8 cellular contexts compared by ENCODE assay signal in genomic region chr10:124916585-124917167, GRCh38. TPM values are rescaled to one million over a fixed set of nuclear protein-coding genes. Genes with fewer than 3 reads are reported as not detected.
DNase-seq lines count a peak whose midpoint lies in the region; ATAC-seq and TF ChIP-seq lines count a peak whose summit lies in the region.

No MANE protein-coding gene starts in this region.

- H3K4me3 ChIP-seq in DOHH2 (ENCODE audit: low read length) (peak overlapping the region; percentile 88), fibroblast of mammary gland (ENCODE audit: control insufficient read depth, low read depth, low read length) (peak overlapping the region; percentile 90)
- peak overlapping the region; percentile 78 for H3K4me3 ChIP-seq in naive thymus-derived CD4-positive, alpha-beta T cell (ENCODE audit: low read length)

- POLR2A ChIA-PET in naive thymus-derived CD4-positive, alpha-beta T cell (lab: Charles Lee), result interaction anchor here (0.7 to 2.2 kb wide), 7 partner anchors 10 to 906 kb away, joined by 3 to 7 read pairs (median 3); partner anchors contain the start of genes ABRAXAS2, BCCIP, LHPP and UROS

- H3K27me3 ChIP-seq in DOHH2 (ENCODE audit: control insufficient read depth, low read length), result peaks cover 9% of the 10 kb centered on the region; the same call in 1 of the 2 replicates
- H3K27me3 ChIP-seq in naive thymus-derived CD4-positive, alpha-beta T cell (ENCODE audit: control insufficient read depth in 2 of 2, insufficient read depth in 2 of 2, low read length in 2 of 2), result no peaks in the 10 kb centered on the region

- peak overlapping the region; percentile 95 for H3K4me3 Mint-ChIP-seq in activated T-helper 17 cell treated with anti-CD3 and anti-CD28 coated beads, Interleukin-2, amount 50 U/mL, for 72 hours
- H3K4me3 Mint-ChIP-seq in naive thymus-derived CD4-positive, alpha-beta T cell, result peak overlapping the region; percentile 79 to 96 (median 90)
- peak overlapping the region; percentile 89 for H3K4me3 Mint-ChIP-seq in stimulated activated memory B cell treated with anti-CD40 and anti-IgM and Interleukin-4, amounts not matched to agents 10 μg/mL and 1 μg/mL and 100 μg/mL, for 72 hours

- CTCF ChIA-PET in naive thymus-derived CD4-positive, alpha-beta T cell (lab: Charles Lee), result no interaction called here

- no peak for TF ChIP-seq CTCF in DOHH2 (IDR thresholded peaks at IDR 0.05; ENCODE audit: low read depth, low read length, poor library complexity, severe bottlenecking)
- TF ChIP-seq CTCF in fibroblast of mammary gland (conservative IDR thresholded peaks at IDR 0.05; ENCODE audit: control insufficient read depth, insufficient read depth, low read depth, low read length), result no peak

- no peaks in the 10 kb centered on the region for H3K27me3 Mint-ChIP-seq in activated T-helper 17 cell treated with anti-CD3 and anti-CD28 coated beads, Interleukin-2, amount 50 U/mL, for 72 hours
- H3K27me3 Mint-ChIP-seq in naive thymus-derived CD4-positive, alpha-beta T cell, result peaks cover 0 to 10% (median 0%) of the 10 kb centered on the region in 5 donors
- H3K27me3 Mint-ChIP-seq in stimulated activated memory B cell treated with anti-CD40 and anti-IgM and Interleukin-4, amounts not matched to agents 10 μg/mL and 1 μg/mL and 100 μg/mL, for 72 hours, result peaks cover 11% of the 10 kb centered on the region

- H3F3A ChIP-seq in DOHH2 (ENCODE audit: control insufficient read depth, insufficient read depth), result 0 out of 2 replicates have a peak, but pooled peaks cover 2% of the 10 kb centered on the region

- ATAC-seq in GM21825 (IDR thresholded peaks at IDR 0.05; ENCODE audit: unreplicated experiment), result peak; percentile 96
- peak; percentile 98 for ATAC-seq in activated T-helper 17 cell treated with anti-CD3 and anti-CD28 coated beads, Interleukin-2, amount 50 U/mL, for 72 hours (replicated peaks)
- ATAC-seq in naive thymus-derived CD4-positive, alpha-beta T cell, result peak; percentile 95
- ATAC-seq in stimulated activated memory B cell treated with anti-CD40 and anti-IgM and Interleukin-4, amounts not matched to agents 10 μg/mL and 1 μg/mL and 100 μg/mL, for 72 hours, result peak; percentile 99

- no peaks in the 10 kb centered on the region for H3K9me2 ChIP-seq in DOHH2 (replicated peaks; ENCODE audit: control insufficient read depth, low read length)

- peak; percentile 96 for DNase-seq in RKO (ENCODE audit: low spot score)
- peak; percentile 92 for DNase-seq in fibroblast of mammary gland (ENCODE audit: low read depth)
- peak; percentile 93 to 97 (median 96) for DNase-seq in naive thymus-derived CD4-positive, alpha-beta T cell

- peak overlapping the region; percentile 95 for H3K27ac Mint-ChIP-seq in activated T-helper 17 cell treated with anti-CD3 and anti-CD28 coated beads, Interleukin-2, amount 50 U/mL, for 72 hours
- peak overlapping the region; percentile 89 to 99 (median 94) for H3K27ac Mint-ChIP-seq in naive thymus-derived CD4-positive, alpha-beta T cell
- peak overlapping the region; percentile 93 for H3K27ac Mint-ChIP-seq in stimulated activated memory B cell treated with anti-CD40 and anti-IgM and Interleukin-4, amounts not matched to agents 10 μg/mL and 1 μg/mL and 100 μg/mL, for 72 hours

- H3K9me3 Mint-ChIP-seq in activated T-helper 17 cell treated with anti-CD3 and anti-CD28 coated beads, Interleukin-2, amount 50 U/mL, for 72 hours, result no peaks in the 10 kb centered on the region
- no peaks in the 10 kb centered on the region for H3K9me3 Mint-ChIP-seq in naive thymus-derived CD4-positive, alpha-beta T cell
- H3K9me3 Mint-ChIP-seq in stimulated activated memory B cell treated with anti-CD40 and anti-IgM and Interleukin-4, amounts not matched to agents 10 μg/mL and 1 μg/mL and 100 μg/mL, for 72 hours, result no peaks in the 10 kb centered on the region

- peak overlapping the region; percentile 82 for H3K4me2 ChIP-seq in DOHH2 (ENCODE audit: low read length)

- peaks cover 18% of the 10 kb centered on the region for H4K20me1 ChIP-seq in DOHH2 (ENCODE audit: control insufficient read depth, insufficient read depth, low read depth, low read length)

- peaks cover 56% of the 10 kb centered on the region for H3K79me2 ChIP-seq in DOHH2 (ENCODE audit: control insufficient read depth, low read length)

- intact Hi-C loops in naive thymus-derived CD4-positive, alpha-beta T cell (cut with micrococcal nuclease), result loop anchor here (1.0 to 5.0 kb wide), 19 partner anchors 51 to 1964 kb away; partner anchors contain the start of genes ABRAXAS2 (in 2 of the 2), BCCIP (in 2 of the 2), EDRF1 (in 2 of the 2) and LHPP (in 2 of the 2)

- H3K36me3 ChIP-seq in DOHH2 (ENCODE audit: control insufficient read depth, low read length) (peaks cover 2% of the 10 kb centered on the region; the same call in 1 of the 2 replicates), KOPT-K1 (ENCODE audit: insufficient read depth, low read length) (no peaks in the 10 kb centered on the region)
- H3K36me3 ChIP-seq in naive thymus-derived CD4-positive, alpha-beta T cell (ENCODE audit: control insufficient read depth in 2 of 3, insufficient read depth in 3 of 3, low read length in 3 of 3), result peaks cover 0 to 7% (median 0%) of the 10 kb centered on the region in 3 experiments

- peaks cover 22% of the 10 kb centered on the region for H3K4me1 ChIP-seq in DOHH2 (ENCODE audit: control insufficient read depth, low read length)
- peaks cover 15 to 17% of the 10 kb centered on the region in 2 donors for H3K4me1 ChIP-seq in naive thymus-derived CD4-positive, alpha-beta T cell (ENCODE audit: control insufficient read depth in 2 of 2, insufficient read depth in 2 of 2, low read length in 2 of 2)

- no peaks in the 10 kb centered on the region for H3K36me3 Mint-ChIP-seq in activated T-helper 17 cell treated with anti-CD3 and anti-CD28 coated beads, Interleukin-2, amount 50 U/mL, for 72 hours (ENCODE audit: low read depth)
- H3K36me3 Mint-ChIP-seq in naive thymus-derived CD4-positive, alpha-beta T cell, result peaks cover 0 to 10% (median 0%) of the 10 kb centered on the region in 5 donors
- H3K36me3 Mint-ChIP-seq in stimulated activated memory B cell treated with anti-CD40 and anti-IgM and Interleukin-4, amounts not matched to agents 10 μg/mL and 1 μg/mL and 100 μg/mL, for 72 hours, result peaks cover 7% of the 10 kb centered on the region

- H3K4me1 Mint-ChIP-seq in activated T-helper 17 cell treated with anti-CD3 and anti-CD28 coated beads, Interleukin-2, amount 50 U/mL, for 72 hours, result peaks cover 21% of the 10 kb centered on the region
- peaks cover 31 to 51% (median 45%) of the 10 kb centered on the region in 7 donors for H3K4me1 Mint-ChIP-seq in naive thymus-derived CD4-positive, alpha-beta T cell
- peaks cover 49% of the 10 kb centered on the region for H3K4me1 Mint-ChIP-seq in stimulated activated memory B cell treated with anti-CD40 and anti-IgM and Interleukin-4, amounts not matched to agents 10 μg/mL and 1 μg/mL and 100 μg/mL, for 72 hours

- peak overlapping the region; percentile 47 for H3K27ac ChIP-seq in DOHH2 (ENCODE audit: low read depth, low read length)
- peak overlapping the region; percentile 75 for H3K27ac ChIP-seq in KOPT-K1 (ENCODE audit: low read depth, low read length, poor library complexity, severe bottlenecking)
- peak overlapping the region; percentile 98 for H3K27ac ChIP-seq in naive thymus-derived CD4-positive, alpha-beta T cell (ENCODE audit: low read depth, low read length)

- H3K9me3 ChIP-seq in DOHH2 (ENCODE audit: control insufficient read depth, insufficient read depth, low read length), result no peaks in the 10 kb centered on the region
- H3K9me3 ChIP-seq in KOPT-K1 (ENCODE audit: insufficient read depth, low read length, poor library complexity, severe bottlenecking), result no peaks in the 10 kb centered on the region
- H3K9me3 ChIP-seq in naive thymus-derived CD4-positive, alpha-beta T cell (ENCODE audit: control insufficient read depth in 2 of 3, low read length in 3 of 3), result no peaks in the 10 kb centered on the region

RNA-seq across cellular contexts. Expression of gene ZRANB1, which starts 25.2 kb away (rescaled TPM):
- total RNA-seq in activated T-helper 17 cell treated with anti-CD3 and anti-CD28 coated beads, Interleukin-2, amount 50 U/mL, for 72 hours, result 1 to 10 TPM; 7.9 to 8.7 TPM
- total RNA-seq in naive thymus-derived CD4-positive, alpha-beta T cell, result 10 to 100 TPM; 16.0 to 26.4 (median 22.5) TPM
- 10 to 100 TPM in 1 of 2 donors, 1 to 10 TPM in 1; 7.3 to 10.5 TPM for polyA plus RNA-seq in naive thymus-derived CD4-positive, alpha-beta T cell

Comparison
In these comparisons a context has a peak if more than half of its experiments do, and no peak if none do; other contexts are left out.
1. Peak in every context shown above with its lines: DNase-seq, ATAC-seq, H3K4me3 ChIP-seq and H3K27ac ChIP-seq.
2. H3K27ac ChIP-seq: peak in every context shown above with its lines; median percentile 98 in naive thymus-derived CD4-positive, alpha-beta T cell; 75 in KOPT-K1; 47 in DOHH2.